In genomic region chr22:48706934-48707748, GRCh38 we compare ENCODE assay signal across 18 cellular contexts.
"Had no signal": no experiment of that assay in that cellular context is flagged by ENCODE, and none has a peak within 500 bp of the region (broad histone marks: within the 10 kb centered on the region; RNA-seq: fewer than 3 reads in every experiment).

No MANE protein-coding gene starts in this region.

- H3K4me1 ChIP-seq: colonic mucosa, transverse colon had no signal

- H3K36me3 Mint-ChIP-seq: mesothelial cell of epicardium; naive thymus-derived CD4-positive, alpha-beta T cell had no signal

- H3K4me1 Mint-ChIP-seq: mesothelial cell of epicardium; naive thymus-derived CD4-positive, alpha-beta T cell had no signal

- H3K9me3 Mint-ChIP-seq: activated T-helper 1 cell treated with anti-CD3 and anti-CD28 coated beads, Interleukin-12 subunit alpha, Interleukin-12 subunit beta, Interleukin-2, Interleukin-4 antibody, amounts not matched to agents 30 ng/mL and 10 ng/mL and 1 ng/mL, durations not matched to agents 14 hours and 24 hours and 36 hours; mesothelial cell of epicardium; naive thymus-derived CD4-positive, alpha-beta T cell had no signal

- H3K36me3 ChIP-seq: colonic mucosa, transverse colon had no signal

- DNase-seq: activated CD4-positive, alpha-beta T cell treated with anti-CD3 and anti-CD28 coated beads for 4 hours; activated CD4-positive, alpha-beta T cell treated with anti-CD3 and anti-CD28 coated beads, Interleukin-2, amount 50 U/mL, for 4 hours; activated gamma-delta T cell treated with Interleukin-2 at 50 U/mL for 16 hours; activated naive CD4-positive, alpha-beta T cell treated with anti-CD3 and anti-CD28 coated beads, Interleukin-2, amount 50 U/mL, for 16 hours; activated T-cell treated with anti-CD3 and anti-CD28 coated beads for 4 hours; colonic mucosa; effector memory CD4-positive, alpha-beta T cell; naive thymus-derived CD4-positive, alpha-beta T cell; stimulated activated naive CD4-positive, alpha-beta T cell treated with Interleukin-2 at 50 U/mL for 16 hours; transverse colon had no signal

- ATAC-seq: naive thymus-derived CD4-positive, alpha-beta T cell had no signal

- H3K27ac Mint-ChIP-seq: activated T-helper 1 cell treated with anti-CD3 and anti-CD28 coated beads, Interleukin-12 subunit alpha, Interleukin-12 subunit beta, Interleukin-2, Interleukin-4 antibody, amounts not matched to agents 30 ng/mL and 10 ng/mL and 1 ng/mL, durations not matched to agents 14 hours and 24 hours and 36 hours; mesothelial cell of epicardium; naive thymus-derived CD4-positive, alpha-beta T cell; progenitor cell of endocrine pancreas had no signal

- H3K4me3 ChIP-seq: colonic mucosa, smooth muscle cell, transverse colon had no signal

- H3K27ac ChIP-seq: colonic mucosa, transverse colon had no signal

- H3K27me3 Mint-ChIP-seq: naive thymus-derived CD4-positive, alpha-beta T cell; progenitor cell of endocrine pancreas had no signal

- H3K9me3 ChIP-seq: colonic mucosa, transverse colon had no signal

- H3K4me3 Mint-ChIP-seq: activated T-helper 1 cell treated with anti-CD3 and anti-CD28 coated beads, Interleukin-12 subunit alpha, Interleukin-12 subunit beta, Interleukin-2, Interleukin-4 antibody, amounts not matched to agents 30 ng/mL and 10 ng/mL and 1 ng/mL, durations not matched to agents 14 hours and 24 hours and 36 hours; mesothelial cell of epicardium; naive thymus-derived CD4-positive, alpha-beta T cell had no signal

- FAIRE-seq: bronchial epithelial cell, frontal cortex, islet of Langerhans, urothelium cell line had no signal

- H3K27me3 ChIP-seq: colonic mucosa, transverse colon had no signal
